In the genomic region with DNA sequence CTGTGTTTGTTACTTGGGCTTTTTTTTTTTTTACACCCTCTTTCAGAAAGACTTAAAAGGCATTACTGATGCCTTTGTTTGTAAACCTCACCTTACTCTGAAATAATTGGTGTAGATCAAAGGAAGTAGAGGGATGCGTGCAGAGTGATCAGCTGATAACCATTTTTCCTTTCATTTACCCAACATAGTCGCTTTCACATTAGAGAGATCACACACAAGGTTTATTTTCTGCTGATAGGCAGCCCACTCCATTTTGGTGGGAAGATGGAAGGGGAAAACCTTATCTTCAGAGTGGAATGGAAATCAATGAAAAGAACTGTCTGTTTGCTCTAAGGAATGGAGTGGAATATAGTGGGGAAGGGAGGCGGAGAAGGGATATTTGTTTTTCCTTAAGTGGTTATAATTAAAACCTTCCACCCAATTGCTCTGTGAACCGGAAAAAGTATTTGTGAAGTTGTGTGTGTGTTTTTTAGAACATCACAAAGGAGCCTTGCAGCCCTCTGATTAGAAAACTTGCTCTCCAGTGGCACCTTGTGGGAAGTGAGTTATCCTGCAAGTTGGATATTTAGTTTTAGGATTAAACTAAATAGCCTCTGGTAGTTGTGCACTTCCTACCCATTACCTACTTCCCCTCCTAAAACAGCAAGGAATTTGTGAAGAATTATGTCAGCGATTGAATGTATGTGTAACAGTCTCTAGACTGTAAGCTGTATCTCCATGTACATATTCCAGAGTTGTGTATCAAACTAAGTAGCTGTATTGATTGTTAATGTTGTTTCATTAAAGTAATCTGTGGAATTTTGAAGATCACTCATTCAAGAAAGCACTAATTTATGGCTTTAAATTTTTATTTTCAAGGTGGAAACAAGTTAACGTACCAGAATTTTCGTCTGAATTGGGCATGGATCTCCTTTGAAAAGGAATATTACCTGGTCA, we compare ENCODE assay signal across 8 cellular contexts.
A peak's percentile ranks its signal among the peaks of the same experiment; 100 is the strongest.
DNase-seq lines count a peak whose midpoint lies in the region; ATAC-seq and TF ChIP-seq lines count a peak whose summit lies in the region.

No MANE protein-coding gene starts in this region.

- H3K4me1 ChIP-seq in foreskin keratinocyte, result peaks cover 5% of the 10 kb centered on the region

- H3K27ac ChIP-seq in foreskin keratinocyte, result no peak overlapping the region

- peak; percentile 84 for TF ChIP-seq CTCF in foreskin keratinocyte (conservative IDR thresholded peaks at IDR 0.05)

- ATAC-seq in HG03520 (IDR thresholded peaks at IDR 0.05; ENCODE audit: unreplicated experiment), result peak; percentile 51
- ATAC-seq in foreskin keratinocyte, result peak; percentile 85
- no peak for ATAC-seq in GM21526 (IDR thresholded peaks at IDR 0.05; ENCODE audit: low FRiP score, unreplicated experiment)
- ATAC-seq in activated CD4-positive, CD25-positive, alpha-beta regulatory T cell treated with anti-CD3 and anti-CD28 coated beads, Interleukin-2, amount 50 U/mL, for 24 hours, result no peak

- H3K27me3 ChIP-seq in foreskin keratinocyte, result no peaks in the 10 kb centered on the region

- peak; percentile 50 for DNase-seq in ELF-1 (ENCODE audit: low read depth, low spot score)
- peak; percentile 47 to 49 for DNase-seq in SHP77 (lab: John Stamatoyannopoulos, UW)
- peak in 1 of 2 donors; percentile 38 for DNase-seq in foreskin keratinocyte
- DNase-seq in retina, result peak; percentile 60
- no peak for DNase-seq in NCI-H2171 treated with DMSO at 0.1 percent for 48 hours (lab: John Stamatoyannopoulos, UW)

Comparison
In these comparisons a context has a peak if more than half of its experiments do, and no peak if none do; other contexts are left out.
1. ATAC-seq: peak in HG03520 (single experiment) and foreskin keratinocyte (single experiment); none in GM21526 (single experiment) and activated CD4-positive, CD25-positive, alpha-beta regulatory T cell treated with anti-CD3 and anti-CD28 coated beads, Interleukin-2, amount 50 U/mL, for 24 hours (0 of 2).